ENCODE assay signal across 1 cellular context in the genomic region with DNA sequence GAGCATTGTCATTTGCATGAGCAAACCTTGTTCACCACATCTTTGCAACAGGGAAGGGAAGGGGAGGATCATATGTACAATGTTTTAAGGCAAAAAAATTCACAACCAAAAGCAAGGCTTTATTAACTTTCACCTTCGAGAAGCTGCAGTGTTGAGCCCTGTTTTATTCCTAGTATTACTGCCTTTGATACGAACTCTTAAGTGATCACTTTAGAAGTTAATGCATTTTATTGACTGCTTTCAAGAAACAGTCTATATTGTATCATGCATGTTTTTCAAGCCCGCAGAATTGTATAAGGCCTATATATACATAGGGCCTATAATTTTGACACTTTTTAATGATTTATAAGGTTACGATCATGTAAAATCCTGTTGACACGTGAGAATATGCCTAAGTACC.
TF ChIP-seq lines count a peak whose summit lies in the region.

No MANE protein-coding gene starts in this region.

TF ChIP-seq in K562, 482 proteins besides CTCF, POLR2A, EP300 and RAD21:
- TF ChIP-seq ZNF507 (tag; conservative IDR thresholded peaks at IDR 0.05) (peak; percentile 31), RNF2 (IDR thresholded peaks at IDR 0.05) (peak; percentile 22; the same call in 1 of the 2 replicates), GABPA (tag; conservative IDR thresholded peaks at IDR 0.05; ENCODE audit: low read depth) (no peak), ZKSCAN3 (CRISPR knock-in tag; IDR thresholded peaks at IDR 0.05) (peak; percentile 52; the same call in 1 of the 2 replicates), ZNF140 (CRISPR knock-in tag; IDR thresholded peaks at IDR 0.05) (0 out of 2 replicates have a peak, but pooled peaks have one; percentile 52), HNRNPLL (IDR thresholded peaks at IDR 0.05; ENCODE audit: low read depth, low read length, poor library complexity, severe bottlenecking) (no peak), SAFB (IDR thresholded peaks at IDR 0.05; ENCODE audit: borderline replicate concordance, low read depth, low read length) (no peak), MTA3 (IDR thresholded peaks at IDR 0.05; ENCODE audit: borderline replicate concordance) (no peak), ZNF124 (CRISPR knock-in tag; IDR thresholded peaks at IDR 0.05) (0 out of 2 replicates have a peak, but pooled peaks have one; percentile 11), SRF (CRISPR knock-in tag; IDR thresholded peaks at IDR 0.05) (peak in 1 of 2 experiments; percentile 33; a peak in 1 of 4 replicates), ZFX (CRISPR knock-in tag; IDR thresholded peaks at IDR 0.05) (no peak), UBTF (IDR thresholded peaks at IDR 0.05; ENCODE audit: borderline replicate concordance in 1 of 2, low read depth in 2 of 2, low read length in 2 of 2) (0 out of 4 replicates have a peak, but pooled peaks of 1 of the 2 experiments have one; percentile 41), GTF2E2 (tag; IDR thresholded peaks at IDR 0.05) (no peak), RBM14 (IDR thresholded peaks at IDR 0.05; ENCODE audit: borderline replicate concordance, insufficient read depth, low read depth, low read length) (no peak), LEF1 (IDR thresholded peaks at IDR 0.05) (no peak), MLLT1 (IDR thresholded peaks at IDR 0.05) (no peak), IRF2 (CRISPR knock-in tag; IDR thresholded peaks at IDR 0.05) (no peak), ZNF696 (CRISPR knock-in tag; conservative IDR thresholded peaks at IDR 0.05) (0 out of 2 replicates have a peak, but pooled peaks have one; percentile 72), ZNF764 (CRISPR knock-in tag; IDR thresholded peaks at IDR 0.05; ENCODE audit: low read depth) (no peak), ZC3H4 (CRISPR knock-in tag; IDR thresholded peaks at IDR 0.05; ENCODE audit: borderline replicate concordance) (no peak), FOXO4 (CRISPR knock-in tag; IDR thresholded peaks at IDR 0.05) (no peak), ZNF431 (CRISPR knock-in tag; IDR thresholded peaks at IDR 0.05) (no peak), ZNF232 (CRISPR knock-in tag; IDR thresholded peaks at IDR 0.05) (no peak), RAD51 (IDR thresholded peaks at IDR 0.05; ENCODE audit: borderline replicate concordance, low read depth) (0 out of 2 replicates have a peak, but pooled peaks have one; percentile 5), BRD9 (IDR thresholded peaks at IDR 0.05; ENCODE audit: low read depth, partially characterized antibody) (no peak)
- TF ChIP-seq, protein P1, sequence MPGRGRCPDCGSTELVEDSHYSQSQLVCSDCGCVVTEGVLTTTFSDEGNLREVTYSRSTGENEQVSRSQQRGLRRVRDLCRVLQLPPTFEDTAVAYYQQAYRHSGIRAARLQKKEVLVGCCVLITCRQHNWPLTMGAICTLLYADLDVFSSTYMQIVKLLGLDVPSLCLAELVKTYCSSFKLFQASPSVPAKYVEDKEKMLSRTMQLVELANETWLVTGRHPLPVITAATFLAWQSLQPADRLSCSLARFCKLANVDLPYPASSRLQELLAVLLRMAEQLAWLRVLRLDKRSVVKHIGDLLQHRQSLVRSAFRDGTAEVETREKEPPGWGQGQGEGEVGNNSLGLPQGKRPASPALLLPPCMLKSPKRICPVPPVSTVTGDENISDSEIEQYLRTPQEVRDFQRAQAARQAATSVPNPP (IDR thresholded peaks at IDR 0.05; ENCODE audit: borderline replicate concordance, insufficient read depth, insufficient read length): no peak
- TF ChIP-seq, protein P2, sequence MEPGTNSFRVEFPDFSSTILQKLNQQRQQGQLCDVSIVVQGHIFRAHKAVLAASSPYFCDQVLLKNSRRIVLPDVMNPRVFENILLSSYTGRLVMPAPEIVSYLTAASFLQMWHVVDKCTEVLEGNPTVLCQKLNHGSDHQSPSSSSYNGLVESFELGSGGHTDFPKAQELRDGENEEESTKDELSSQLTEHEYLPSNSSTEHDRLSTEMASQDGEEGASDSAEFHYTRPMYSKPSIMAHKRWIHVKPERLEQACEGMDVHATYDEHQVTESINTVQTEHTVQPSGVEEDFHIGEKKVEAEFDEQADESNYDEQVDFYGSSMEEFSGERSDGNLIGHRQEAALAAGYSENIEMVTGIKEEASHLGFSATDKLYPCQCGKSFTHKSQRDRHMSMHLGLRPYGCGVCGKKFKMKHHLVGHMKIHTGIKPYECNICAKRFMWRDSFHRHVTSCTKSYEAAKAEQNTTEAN (CRISPR knock-in tag; IDR thresholded peaks at IDR 0.05): 0 out of 2 replicates have a peak, but pooled peaks have one; percentile 15
- TF ChIP-seq, protein P3, sequence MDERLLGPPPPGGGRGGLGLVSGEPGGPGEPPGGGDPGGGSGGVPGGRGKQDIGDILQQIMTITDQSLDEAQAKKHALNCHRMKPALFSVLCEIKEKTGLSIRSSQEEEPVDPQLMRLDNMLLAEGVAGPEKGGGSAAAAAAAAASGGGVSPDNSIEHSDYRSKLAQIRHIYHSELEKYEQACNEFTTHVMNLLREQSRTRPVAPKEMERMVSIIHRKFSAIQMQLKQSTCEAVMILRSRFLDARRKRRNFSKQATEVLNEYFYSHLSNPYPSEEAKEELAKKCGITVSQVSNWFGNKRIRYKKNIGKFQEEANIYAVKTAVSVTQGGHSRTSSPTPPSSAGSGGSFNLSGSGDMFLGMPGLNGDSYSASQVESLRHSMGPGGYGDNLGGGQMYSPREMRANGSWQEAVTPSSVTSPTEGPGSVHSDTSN (CRISPR knock-in tag; IDR thresholded peaks at IDR 0.05; ENCODE audit: low read depth): no peak
- TF ChIP-seq, protein P3 (tag; conservative IDR thresholded peaks at IDR 0.05; ENCODE audit: low read depth): peak; percentile 53; the same call in 1 of the 2 replicates
- TF ChIP-seq, protein P4, sequence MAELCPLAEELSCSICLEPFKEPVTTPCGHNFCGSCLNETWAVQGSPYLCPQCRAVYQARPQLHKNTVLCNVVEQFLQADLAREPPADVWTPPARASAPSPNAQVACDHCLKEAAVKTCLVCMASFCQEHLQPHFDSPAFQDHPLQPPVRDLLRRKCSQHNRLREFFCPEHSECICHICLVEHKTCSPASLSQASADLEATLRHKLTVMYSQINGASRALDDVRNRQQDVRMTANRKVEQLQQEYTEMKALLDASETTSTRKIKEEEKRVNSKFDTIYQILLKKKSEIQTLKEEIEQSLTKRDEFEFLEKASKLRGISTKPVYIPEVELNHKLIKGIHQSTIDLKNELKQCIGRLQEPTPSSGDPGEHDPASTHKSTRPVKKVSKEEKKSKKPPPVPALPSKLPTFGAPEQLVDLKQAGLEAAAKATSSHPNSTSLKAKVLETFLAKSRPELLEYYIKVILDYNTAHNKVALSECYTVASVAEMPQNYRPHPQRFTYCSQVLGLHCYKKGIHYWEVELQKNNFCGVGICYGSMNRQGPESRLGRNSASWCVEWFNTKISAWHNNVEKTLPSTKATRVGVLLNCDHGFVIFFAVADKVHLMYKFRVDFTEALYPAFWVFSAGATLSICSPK (IDR thresholded peaks at IDR 0.05; ENCODE audit: borderline replicate concordance): no peak
- TF ChIP-seq, protein P5, sequence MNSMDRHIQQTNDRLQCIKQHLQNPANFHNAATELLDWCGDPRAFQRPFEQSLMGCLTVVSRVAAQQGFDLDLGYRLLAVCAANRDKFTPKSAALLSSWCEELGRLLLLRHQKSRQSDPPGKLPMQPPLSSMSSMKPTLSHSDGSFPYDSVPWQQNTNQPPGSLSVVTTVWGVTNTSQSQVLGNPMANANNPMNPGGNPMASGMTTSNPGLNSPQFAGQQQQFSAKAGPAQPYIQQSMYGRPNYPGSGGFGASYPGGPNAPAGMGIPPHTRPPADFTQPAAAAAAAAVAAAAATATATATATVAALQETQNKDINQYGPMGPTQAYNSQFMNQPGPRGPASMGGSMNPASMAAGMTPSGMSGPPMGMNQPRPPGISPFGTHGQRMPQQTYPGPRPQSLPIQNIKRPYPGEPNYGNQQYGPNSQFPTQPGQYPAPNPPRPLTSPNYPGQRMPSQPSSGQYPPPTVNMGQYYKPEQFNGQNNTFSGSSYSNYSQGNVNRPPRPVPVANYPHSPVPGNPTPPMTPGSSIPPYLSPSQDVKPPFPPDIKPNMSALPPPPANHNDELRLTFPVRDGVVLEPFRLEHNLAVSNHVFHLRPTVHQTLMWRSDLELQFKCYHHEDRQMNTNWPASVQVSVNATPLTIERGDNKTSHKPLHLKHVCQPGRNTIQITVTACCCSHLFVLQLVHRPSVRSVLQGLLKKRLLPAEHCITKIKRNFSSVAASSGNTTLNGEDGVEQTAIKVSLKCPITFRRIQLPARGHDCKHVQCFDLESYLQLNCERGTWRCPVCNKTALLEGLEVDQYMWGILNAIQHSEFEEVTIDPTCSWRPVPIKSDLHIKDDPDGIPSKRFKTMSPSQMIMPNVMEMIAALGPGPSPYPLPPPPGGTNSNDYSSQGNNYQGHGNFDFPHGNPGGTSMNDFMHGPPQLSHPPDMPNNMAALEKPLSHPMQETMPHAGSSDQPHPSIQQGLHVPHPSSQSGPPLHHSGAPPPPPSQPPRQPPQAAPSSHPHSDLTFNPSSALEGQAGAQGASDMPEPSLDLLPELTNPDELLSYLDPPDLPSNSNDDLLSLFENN (IDR thresholded peaks at IDR 0.05; ENCODE audit: low read depth in 2 of 2, low read length in 2 of 2): no peak
